ENCODE assay signal across 20 cellular contexts in genomic region chr3:144272715-144273114, GRCh38.
DNase-seq lines count a peak whose midpoint lies in the region; ATAC-seq and TF ChIP-seq lines count a peak whose summit lies in the region.
"Had no signal": no experiment of that assay in that cellular context is flagged by ENCODE, and none has a peak within 500 bp of the region (broad histone marks: within the 10 kb centered on the region; RNA-seq: fewer than 3 reads in every experiment).

No MANE protein-coding gene starts in this region.

- peak; percentile 11 for DNase-seq in A172 (ENCODE audit: low spot score)
- peak; percentile 67 for DNase-seq in NCI-H2227 (lab: John Stamatoyannopoulos, UW; ENCODE audit: unreplicated experiment)
- DNase-seq in amniotic epithelial cell (ENCODE audit: low read depth), result peak; percentile 23
- DNase-seq in EL, result no peak
- DNase-seq: activated CD4-positive, alpha-beta T cell treated with anti-CD3 and anti-CD28 coated beads, Interleukin-2, amount 10 ng/mL, durations not matched to agents 7 days and 5 days; activated naive CD4-positive, alpha-beta T cell treated with anti-CD3 and anti-CD28 coated beads, Interleukin-2, amount 10 ng/mL, durations not matched to agents 7 days and 5 days; activated T-cell treated with anti-CD3 and anti-CD28 coated beads for 4 hours; body of pancreas; CD4-positive, CD25-positive, alpha-beta regulatory T cell; GM23248; mammary epithelial cell; NCI-H2029 treated with DMSO at 0.1 percent for 48 hours; stimulated activated naive B cell treated with anti-CD40 and anti-IgM and Interleukin-4, amounts not matched to agents 10 μg/mL and 1 μg/mL and 100 μg/mL, for 72 hours; upper lobe of left lung had no signal

- no peak for ATAC-seq in HG03460 (IDR thresholded peaks at IDR 0.05; ENCODE audit: unreplicated experiment)
- no peak for ATAC-seq in HG02759 (IDR thresholded peaks at IDR 0.05; ENCODE audit: unreplicated experiment)
- no peak for ATAC-seq in HG02623 (IDR thresholded peaks at IDR 0.05; ENCODE audit: unreplicated experiment)
- ATAC-seq: body of pancreas; gastroesophageal sphincter; natural killer cell treated with Interleukin-12 subunit alpha and Interleukin-12 subunit beta and Interleukin-15 and Interleukin-18, amount 100 ng/mL, for 72 hours; stimulated activated naive B cell treated with anti-CD40 and anti-IgM and Interleukin-4, amounts not matched to agents 10 μg/mL and 1 μg/mL and 100 μg/mL, for 72 hours had no signal

- TF ChIP-seq EP300 in Ishikawa (IDR thresholded peaks at IDR 0.05; ENCODE audit: borderline replicate concordance), result no peak

- no peak for TF ChIP-seq RAD21 in Ishikawa (IDR thresholded peaks at IDR 0.05; ENCODE audit: low read depth)

TF ChIP-seq in Ishikawa, 13 proteins besides CTCF, POLR2A, EP300 and RAD21:
- TF ChIP-seq MAX (IDR thresholded peaks at IDR 0.05) (0 out of 2 replicates have a peak, but pooled peaks have one; percentile 26), ZBTB7A (IDR thresholded peaks at IDR 0.05; ENCODE audit: low read depth) (no peak), TCF12 (IDR thresholded peaks at IDR 0.05; ENCODE audit: low read depth) (peak; percentile 84), EGR1 (IDR thresholded peaks at IDR 0.05) (no peak), YY1 (IDR thresholded peaks at IDR 0.05; ENCODE audit: low read depth) (no peak), TEAD4 (IDR thresholded peaks at IDR 0.05) (peak; percentile 45), TAF1 (IDR thresholded peaks at IDR 0.05; ENCODE audit: low read depth) (no peak), CREB1 (IDR thresholded peaks at IDR 0.05; ENCODE audit: low read depth) (no peak), NFIC (IDR thresholded peaks at IDR 0.05) (peak; percentile 48; the same call in 1 of the 2 replicates), FOXM1 (IDR thresholded peaks at IDR 0.05; ENCODE audit: borderline replicate concordance, low read depth) (no peak), CEBPB (IDR thresholded peaks at IDR 0.05) (0 out of 2 replicates have a peak, but pooled peaks have one; percentile 14)
- TF ChIP-seq, protein P1, sequence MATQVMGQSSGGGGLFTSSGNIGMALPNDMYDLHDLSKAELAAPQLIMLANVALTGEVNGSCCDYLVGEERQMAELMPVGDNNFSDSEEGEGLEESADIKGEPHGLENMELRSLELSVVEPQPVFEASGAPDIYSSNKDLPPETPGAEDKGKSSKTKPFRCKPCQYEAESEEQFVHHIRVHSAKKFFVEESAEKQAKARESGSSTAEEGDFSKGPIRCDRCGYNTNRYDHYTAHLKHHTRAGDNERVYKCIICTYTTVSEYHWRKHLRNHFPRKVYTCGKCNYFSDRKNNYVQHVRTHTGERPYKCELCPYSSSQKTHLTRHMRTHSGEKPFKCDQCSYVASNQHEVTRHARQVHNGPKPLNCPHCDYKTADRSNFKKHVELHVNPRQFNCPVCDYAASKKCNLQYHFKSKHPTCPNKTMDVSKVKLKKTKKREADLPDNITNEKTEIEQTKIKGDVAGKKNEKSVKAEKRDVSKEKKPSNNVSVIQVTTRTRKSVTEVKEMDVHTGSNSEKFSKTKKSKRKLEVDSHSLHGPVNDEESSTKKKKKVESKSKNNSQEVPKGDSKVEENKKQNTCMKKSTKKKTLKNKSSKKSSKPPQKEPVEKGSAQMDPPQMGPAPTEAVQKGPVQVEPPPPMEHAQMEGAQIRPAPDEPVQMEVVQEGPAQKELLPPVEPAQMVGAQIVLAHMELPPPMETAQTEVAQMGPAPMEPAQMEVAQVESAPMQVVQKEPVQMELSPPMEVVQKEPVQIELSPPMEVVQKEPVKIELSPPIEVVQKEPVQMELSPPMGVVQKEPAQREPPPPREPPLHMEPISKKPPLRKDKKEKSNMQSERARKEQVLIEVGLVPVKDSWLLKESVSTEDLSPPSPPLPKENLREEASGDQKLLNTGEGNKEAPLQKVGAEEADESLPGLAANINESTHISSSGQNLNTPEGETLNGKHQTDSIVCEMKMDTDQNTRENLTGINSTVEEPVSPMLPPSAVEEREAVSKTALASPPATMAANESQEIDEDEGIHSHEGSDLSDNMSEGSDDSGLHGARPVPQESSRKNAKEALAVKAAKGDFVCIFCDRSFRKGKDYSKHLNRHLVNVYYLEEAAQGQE (IDR thresholded peaks at IDR 0.05; ENCODE audit: low read depth), result no peak
- TF ChIP-seq, protein P2, sequence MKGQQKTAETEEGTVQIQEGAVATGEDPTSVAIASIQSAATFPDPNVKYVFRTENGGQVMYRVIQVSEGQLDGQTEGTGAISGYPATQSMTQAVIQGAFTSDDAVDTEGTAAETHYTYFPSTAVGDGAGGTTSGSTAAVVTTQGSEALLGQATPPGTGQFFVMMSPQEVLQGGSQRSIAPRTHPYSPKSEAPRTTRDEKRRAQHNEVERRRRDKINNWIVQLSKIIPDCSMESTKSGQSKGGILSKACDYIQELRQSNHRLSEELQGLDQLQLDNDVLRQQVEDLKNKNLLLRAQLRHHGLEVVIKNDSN (IDR thresholded peaks at IDR 0.05), result no peak
